18 cellular contexts compared by ENCODE assay signal in the genomic region with DNA sequence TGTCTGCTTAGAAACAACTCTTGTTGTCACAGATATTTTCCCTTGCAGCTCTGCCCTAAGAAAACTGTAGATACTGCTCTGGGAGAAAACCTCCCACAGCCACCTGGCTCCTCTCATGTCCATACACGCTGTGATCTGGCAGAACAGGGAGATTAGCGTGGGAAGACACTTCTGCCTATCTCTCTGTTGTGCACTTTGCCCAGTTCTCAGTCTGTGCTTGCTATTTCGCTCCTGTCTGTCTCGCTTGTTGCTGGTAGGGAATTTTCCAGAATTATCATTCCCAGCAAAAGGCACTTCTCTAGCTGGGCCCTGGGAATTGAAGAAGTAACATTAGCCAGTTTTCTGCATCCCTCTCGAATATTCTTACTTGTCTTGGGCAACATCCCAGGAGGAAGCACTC. TPM values are rescaled to one million over a fixed set of nuclear protein-coding genes. Genes with fewer than 3 reads are reported as not detected.
DNase-seq lines count a peak whose midpoint lies in the region; ATAC-seq and TF ChIP-seq lines count a peak whose summit lies in the region.
"Had no signal": no experiment of that assay in that cellular context is flagged by ENCODE, and none has a peak within 500 bp of the region (broad histone marks: within the 10 kb centered on the region; RNA-seq: fewer than 3 reads in every experiment).

No MANE protein-coding gene starts in this region.

- 19% methylated on average over 5 of the region's 5 CpGs for WGBS in body of pancreas, 2 donors
- 34 to 37% methylated on average over 5 of the region's 5 CpGs for WGBS in esophagus squamous epithelium, 2 donors

- CTCF ChIA-PET in HEK293 (lab: Yijun Ruan, JAX) = interaction anchor here (1.0 to 1.7 kb wide), 4 partner anchors 11 to 268 kb away, joined by 4 to 9 read pairs (median 5); no protein-coding TSS in a partner anchor

- ATAC-seq in body of pancreas = peak; percentile 78
- no peak for ATAC-seq in HG02571 (IDR thresholded peaks at IDR 0.05; ENCODE audit: unreplicated experiment)
- no peak for ATAC-seq in HG02852 (IDR thresholded peaks at IDR 0.05; ENCODE audit: unreplicated experiment)

- H3K36me3 ChIP-seq in HEK293 (ENCODE audit: control insufficient read depth in 2 of 2, insufficient read depth in 1 of 2, low read length in 2 of 2) (no peaks in the 10 kb centered on the region), body of pancreas (replicated peaks in 1 of 2; ENCODE audit: insufficient read depth in 1 of 2, low read depth in 2 of 2) (no peaks in the 10 kb centered on the region), esophagus squamous epithelium (no peaks in the 10 kb centered on the region)
- H3K36me3 ChIP-seq: ascending aorta, upper lobe of left lung had no signal

- POLR2A ChIA-PET in HEK293 (lab: Yijun Ruan, JAX) = interaction anchor here (1.3 kb wide), 2 partner anchors 16 to 198 kb away, joined by 3 to 4 read pairs; a partner anchor contains a TSS

- H3K4me1 ChIP-seq in HEK293 (ENCODE audit: control insufficient read depth, insufficient read depth, low read length) (peaks cover 14% of the 10 kb centered on the region), body of pancreas (peaks cover 95% of the 10 kb centered on the region), esophagus squamous epithelium (peaks cover 4 to 24% (median 11%) of the 10 kb centered on the region in 3 donors)
- H3K4me1 ChIP-seq: ascending aorta had no signal

- DNase-seq in body of pancreas (peak; percentile 81 to 92 (median 85)), inferior parietal cortex (ENCODE audit: extremely low spot score) (peak; percentile 55), retina (peak; percentile 24), esophagus squamous epithelium (lab: John Stamatoyannopoulos, UW) (no peak)
- no peak for DNase-seq in stimulated activated naive CD4-positive, alpha-beta T cell (lab: John Stamatoyannopoulos, UW)
- DNase-seq: activated CD4-positive, alpha-beta T cell treated with anti-CD3 and anti-CD28 coated beads, Interleukin-2, amount 50 U/mL, for 48 hours; DMS79; effector memory CD4-positive, alpha-beta T cell; KG1; kidney; NCI-H1436 treated with DMSO at 0.1 percent for 48 hours; NCI-H774; nephron progenitor cell; upper lobe of left lung had no signal

- H3K27ac ChIP-seq in HEK293 (ENCODE audit: extremely low read depth, low read depth, low read length) (no peak overlapping the region), body of pancreas (peak overlapping the region; percentile 49 to 94 (median 70)), esophagus squamous epithelium (peak overlapping the region in 1 of 4 donors; percentile 21)
- H3K27ac ChIP-seq: ascending aorta, upper lobe of left lung had no signal

- intact Hi-C loops in body of pancreas (cut with DNase I) = no loop called here
- intact Hi-C loops in esophagus squamous epithelium (cut with DNase I) = no loop called here

- H3K9me3 ChIP-seq in HEK293 (ENCODE audit: control insufficient read depth, insufficient read depth, low read depth, low read length) (no peaks in the 10 kb centered on the region), body of pancreas (no peaks in the 10 kb centered on the region), esophagus squamous epithelium (no peaks in the 10 kb centered on the region)
- H3K9me3 ChIP-seq: ascending aorta, upper lobe of left lung had no signal

- peak in 1 of 3 donors; percentile 29 for TF ChIP-seq POLR2A in body of pancreas (IDR thresholded peaks at IDR 0.05)
- TF ChIP-seq POLR2A in esophagus squamous epithelium (IDR thresholded peaks at IDR 0.05) = no peak

- H3K27me3 ChIP-seq in body of pancreas (no peaks in the 10 kb centered on the region), esophagus squamous epithelium (peaks cover 0 to 4% (median 0%) of the 10 kb centered on the region in 4 donors)
- H3K27me3 ChIP-seq: ascending aorta, upper lobe of left lung had no signal

- H3K4me3 ChIP-seq in HEK293 (ENCODE audit: low read depth, low read length) = no peak overlapping the region
- no peak overlapping the region for H3K4me3 ChIP-seq in body of pancreas
- H3K4me3 ChIP-seq in esophagus squamous epithelium = no peak overlapping the region
- H3K4me3 ChIP-seq: ascending aorta, upper lobe of left lung had no signal

- TF ChIP-seq CTCF in HEK293 (tag by site-specific recombination; IDR thresholded peaks at IDR 0.05) = no peak
- TF ChIP-seq CTCF in body of pancreas (IDR thresholded peaks at IDR 0.05) = no peak
- no peak for TF ChIP-seq CTCF in esophagus squamous epithelium (IDR thresholded peaks at IDR 0.05)

TF ChIP-seq in HEK293, 187 proteins besides CTCF, POLR2A, EP300 and RAD21:
- peak; percentile 44; the same call in 1 of the 2 replicates for TF ChIP-seq ZNF600 (tag by site-specific recombination; IDR thresholded peaks at IDR 0.05)
- TF ChIP-seq EGR2 (tag by site-specific recombination; IDR thresholded peaks at IDR 0.05; ENCODE audit: low read depth) = peak; percentile 42; the same call in 1 of the 2 replicates
- peak; percentile 49; the same call in 1 of the 2 replicates for TF ChIP-seq ZFHX2 (tag by site-specific recombination; conservative IDR thresholded peaks at IDR 0.05)
- no peak for TF ChIP-seq MEIS1 (CRISPR knock-in tag; IDR thresholded peaks at IDR 0.05; ENCODE audit: borderline replicate concordance)

RNA-seq across cellular contexts. Expression of a gene that starts 8.1 kb away (rescaled TPM):
- total RNA-seq in body of pancreas = 1,000 to 10,000 TPM; 1,064 to 1,447 TPM
- total RNA-seq in esophagus squamous epithelium = 10 to 100 TPM; 11.1 to 20.7 (median 16.7) TPM

Comparison
In these comparisons a context has a peak if more than half of its experiments do, and no peak if none do; other contexts are left out.
1. DNase-seq: peak in body of pancreas (4 of 4), inferior parietal cortex (single experiment) and retina (single experiment); none in stimulated activated naive CD4-positive, alpha-beta T cell (0 of 6) and esophagus squamous epithelium (single experiment).
2. RNA of a gene that starts 8.1 kb away (total RNA-seq): 1,064 to 1,447 TPM in body of pancreas; 11.1 to 20.7 TPM in esophagus squamous epithelium; every median in the first group is over 10 times any median in the second.